17 cellular contexts compared by ENCODE assay signal in the genomic region with DNA sequence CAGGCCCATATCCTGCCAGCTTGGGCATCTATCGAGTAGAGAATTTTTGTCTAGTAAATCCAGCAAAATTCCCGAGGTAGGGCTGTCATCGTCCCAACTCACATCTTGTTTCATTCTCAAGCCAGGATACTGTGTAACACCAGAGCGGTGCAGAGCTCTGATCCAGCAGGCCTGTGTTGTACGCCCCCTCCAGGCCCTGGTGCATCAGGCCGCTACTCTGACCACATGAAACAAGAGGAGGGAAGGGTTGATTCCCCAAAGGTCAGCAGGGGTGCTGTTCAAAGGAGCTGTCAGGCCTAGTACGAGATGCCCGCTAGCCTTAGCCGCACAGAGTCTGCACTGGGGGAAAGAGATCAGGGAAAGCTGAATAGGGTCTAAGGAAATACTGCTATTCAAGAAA.
DNase-seq lines count a peak whose midpoint lies in the region; ATAC-seq and TF ChIP-seq lines count a peak whose summit lies in the region.
"Had no signal": no experiment of that assay in that cellular context is flagged by ENCODE, and none has a peak within 500 bp of the region (broad histone marks: within the 10 kb centered on the region; RNA-seq: fewer than 3 reads in every experiment).

No MANE protein-coding gene starts in this region.

- no peak overlapping the region for H3K27ac Mint-ChIP-seq in glutamatergic neuron (ENCODE audit: unreplicated experiment)
- no peak overlapping the region for H3K27ac Mint-ChIP-seq in neural progenitor cell
- H3K27ac Mint-ChIP-seq in T-helper 17 cell = no peak overlapping the region
- H3K27ac Mint-ChIP-seq in osteocyte (ENCODE audit: unreplicated experiment) = no peak overlapping the region
- H3K27ac Mint-ChIP-seq in T-helper 2 cell treated with Interferon-gamma antibody and Interleukin-4, amounts not matched to agents 5 μg/mL and 100 μg/mL, for 36 hours = no peak overlapping the region

- H3K79me2 ChIP-seq in neural progenitor cell (ENCODE audit: low read depth) = no peaks in the 10 kb centered on the region

- DNase-seq in ELF-1 (ENCODE audit: low read depth, low spot score) = peak; percentile 48
- peak; percentile 57 for DNase-seq in SW480 (ENCODE audit: low spot score)
- DNase-seq in glutamatergic neuron = peak; percentile 48
- DNase-seq in neural progenitor cell (ENCODE audit: low spot score) = peak; percentile 86
- no peak for DNase-seq in T-helper 17 cell
- DNase-seq in osteocyte (ENCODE audit: extremely low spot score, unreplicated experiment) = no peak
- DNase-seq in HuH-7 (ENCODE audit: low spot score) = no peak
- no peak for DNase-seq in T-helper 2 cell treated with Interferon-gamma antibody and Interleukin-4, amounts not matched to agents 5 μg/mL and 100 μg/mL, for 36 hours (ENCODE audit: low spot score)
- DNase-seq: DMS 273 treated with DMSO at 0.1 percent for 48 hours, HCEC 1CT, KBM-7, NCI-H1105, NCI-H1694 treated with DMSO at 0.1 percent for 48 hours, NCI-H345, PC-9 had no signal

- H3K4me2 ChIP-seq in neural progenitor cell = no peak overlapping the region
- H3K4me2 ChIP-seq: PC-9 had no signal

- H3K9me3 Mint-ChIP-seq in glutamatergic neuron (ENCODE audit: unreplicated experiment) (peaks cover 2% of the 10 kb centered on the region), neural progenitor cell (no peaks in the 10 kb centered on the region), osteocyte (ENCODE audit: unreplicated experiment) (no peaks in the 10 kb centered on the region)
- no peaks in the 10 kb centered on the region for H3K9me3 Mint-ChIP-seq in T-helper 2 cell treated with Interferon-gamma antibody and Interleukin-4, amounts not matched to agents 5 μg/mL and 100 μg/mL, for 36 hours

- H3K9me3 ChIP-seq in neural progenitor cell (ENCODE audit: low read depth) (no peaks in the 10 kb centered on the region), T-helper 17 cell (ENCODE audit: control insufficient read depth, low read length, poor library complexity, severe bottlenecking) (no peaks in the 10 kb centered on the region)

- no peak overlapping the region for H3K9ac ChIP-seq in neural progenitor cell
- H3K9ac ChIP-seq: BLaER1 treated with 17β-estradiol and CSF1 and Interleukin-3, amounts not matched to agents 10 nM and 100 nM had no signal

- no peaks in the 10 kb centered on the region for H3K36me3 ChIP-seq in neural progenitor cell
- H3K36me3 ChIP-seq: BLaER1 treated with 17β-estradiol and CSF1 and Interleukin-3, amounts not matched to agents 10 nM and 100 nM had no signal

- H3K27me3 Mint-ChIP-seq in glutamatergic neuron (ENCODE audit: unreplicated experiment) = peaks cover 2% of the 10 kb centered on the region
- H3K27me3 Mint-ChIP-seq in neural progenitor cell (ENCODE audit: insufficient read depth, low read depth) = peaks cover 5% of the 10 kb centered on the region
- H3K27me3 Mint-ChIP-seq in T-helper 17 cell = peaks cover 7% of the 10 kb centered on the region
- no peaks in the 10 kb centered on the region for H3K27me3 Mint-ChIP-seq in osteocyte (ENCODE audit: unreplicated experiment)
- no peaks in the 10 kb centered on the region for H3K27me3 Mint-ChIP-seq in T-helper 2 cell treated with Interferon-gamma antibody and Interleukin-4, amounts not matched to agents 5 μg/mL and 100 μg/mL, for 36 hours (ENCODE audit: low read depth)

- H3K4me3 ChIP-seq in neural progenitor cell = no peak overlapping the region
- H3K4me3 ChIP-seq: BLaER1 treated with 17β-estradiol and CSF1 and Interleukin-3, amounts not matched to agents 10 nM and 100 nM; PC-9 had no signal

- H3K4me3 Mint-ChIP-seq in glutamatergic neuron (ENCODE audit: unreplicated experiment) (peak overlapping the region; percentile 41), neural progenitor cell (no peak overlapping the region), T-helper 17 cell (no peak overlapping the region), osteocyte (ENCODE audit: unreplicated experiment) (no peak overlapping the region)
- no peak overlapping the region for H3K4me3 Mint-ChIP-seq in T-helper 2 cell treated with Interferon-gamma antibody and Interleukin-4, amounts not matched to agents 5 μg/mL and 100 μg/mL, for 36 hours

- H3K36me3 Mint-ChIP-seq in glutamatergic neuron (ENCODE audit: unreplicated experiment) (peaks cover 5% of the 10 kb centered on the region), neural progenitor cell (no peaks in the 10 kb centered on the region), T-helper 17 cell (ENCODE audit: low read depth) (no peaks in the 10 kb centered on the region), osteocyte (ENCODE audit: unreplicated experiment) (no peaks in the 10 kb centered on the region)
- H3K36me3 Mint-ChIP-seq in T-helper 2 cell treated with Interferon-gamma antibody and Interleukin-4, amounts not matched to agents 5 μg/mL and 100 μg/mL, for 36 hours (ENCODE audit: low read depth) = no peaks in the 10 kb centered on the region

- no peaks in the 10 kb centered on the region for H4K20me1 ChIP-seq in neural progenitor cell (ENCODE audit: low read depth)
- H4K20me1 ChIP-seq: BLaER1 treated with 17β-estradiol and CSF1 and Interleukin-3, amounts not matched to agents 10 nM and 100 nM had no signal

- ATAC-seq in T-helper 17 cell = no peak
- ATAC-seq: Right ventricle myocardium inferior had no signal

- no peak overlapping the region for H3K27ac ChIP-seq in neural progenitor cell
- H3K27ac ChIP-seq: BLaER1 treated with 17β-estradiol and CSF1 and Interleukin-3, amounts not matched to agents 10 nM and 100 nM; PC-9 had no signal

- no peaks in the 10 kb centered on the region for H3K27me3 ChIP-seq in neural progenitor cell
- H3K27me3 ChIP-seq: BLaER1 treated with 17β-estradiol and CSF1 and Interleukin-3, amounts not matched to agents 10 nM and 100 nM had no signal

- H3K4me1 ChIP-seq in neural progenitor cell = no peaks in the 10 kb centered on the region

- H3K4me1 Mint-ChIP-seq in glutamatergic neuron (ENCODE audit: low read depth, unreplicated experiment) (peaks cover 17% of the 10 kb centered on the region), neural progenitor cell (peaks cover 20% of the 10 kb centered on the region), T-helper 17 cell (no peaks in the 10 kb centered on the region), osteocyte (ENCODE audit: unreplicated experiment) (no peaks in the 10 kb centered on the region)
- H3K4me1 Mint-ChIP-seq in T-helper 2 cell treated with Interferon-gamma antibody and Interleukin-4, amounts not matched to agents 5 μg/mL and 100 μg/mL, for 36 hours (ENCODE audit: low read depth) = no peaks in the 10 kb centered on the region

- no peak overlapping the region for H2AFZ ChIP-seq in neural progenitor cell (replicated peaks)
- H2AFZ ChIP-seq: PC-9 had no signal

- TF ChIP-seq CTCF in glutamatergic neuron (IDR thresholded peaks at IDR 0.05; ENCODE audit: partially characterized antibody, unreplicated experiment) (no peak), neural progenitor cell (IDR thresholded peaks at IDR 0.05) (peak; percentile 65), osteocyte (IDR thresholded peaks at IDR 0.05) (no peak)

- H3F3A ChIP-seq in neural progenitor cell (ENCODE audit: low read depth) = no peaks in the 10 kb centered on the region

Comparison
In these comparisons a context has a peak if more than half of its experiments do, and no peak if none do; other contexts are left out.
1. DNase-seq: peak in ELF-1 (single experiment), SW480 (single experiment), glutamatergic neuron (single experiment) and neural progenitor cell (single experiment); none in T-helper 17 cell (0 of 3), osteocyte (single experiment), HuH-7 (single experiment) and T-helper 2 cell treated with Interferon-gamma antibody and Interleukin-4, amounts not matched to agents 5 μg/mL and 100 μg/mL, for 36 hours (single experiment).